Comparison of ENCODE assay signal across 8 cellular contexts in genomic region chr12:56359851-56360767, GRCh38. TPM values are rescaled to one million over a fixed set of nuclear protein-coding genes. Genes with fewer than 3 reads are reported as not detected.
DNase-seq lines count a peak whose midpoint lies in the region; ATAC-seq, FAIRE-seq and TF ChIP-seq lines count a peak whose summit lies in the region.

Gene STAT2, minus strand, starts transcription at chr12:56360107. Its CDS starts 3,536 bp downstream, at chr12:56356571.

- no peaks in the 10 kb centered on the region for H3K9me3 Mint-ChIP-seq in activated CD4-positive, alpha-beta T cell treated with anti-CD3 and anti-CD28 coated beads for 36 hours (ENCODE audit: low read depth)

- peaks cover 17% of the 10 kb centered on the region for H3K36me3 Mint-ChIP-seq in activated CD4-positive, alpha-beta T cell treated with anti-CD3 and anti-CD28 coated beads for 36 hours (ENCODE audit: low read depth)

- intact Hi-C loops in activated CD4-positive, alpha-beta T cell treated with anti-CD3 and anti-CD28 coated beads for 36 hours (cut with DNase I, micrococcal nuclease): loop anchor here (1.0 to 2.0 kb wide), 18 partner anchors 22 to 543 kb away; partner anchors contain the start of genes IL23A (in 2 of the 2), SPRYD4 (in 2 of the 2), TIMELESS (in 2 of the 2) and ANKRD52 (in 1 of the 2)
- intact Hi-C loops in kidney (cut with DNase I): no loop called here

- H3K9me3 ChIP-seq in kidney (ENCODE audit: control insufficient read depth in 1 of 2, low read length in 2 of 2): no peaks in the 10 kb centered on the region

- H3K27ac ChIP-seq in kidney (ENCODE audit: low read depth in 2 of 2, low read length in 2 of 2): peak within 1 kb of the TSS; percentile 81 to 93

- H3K4me3 Mint-ChIP-seq in activated CD4-positive, alpha-beta T cell treated with anti-CD3 and anti-CD28 coated beads for 36 hours: peak within 1 kb of the TSS; percentile 86

- H3K27ac Mint-ChIP-seq in activated CD4-positive, alpha-beta T cell treated with anti-CD3 and anti-CD28 coated beads for 36 hours: peak within 1 kb of the TSS; percentile 95

- H3K4me3 ChIP-seq in choroid plexus epithelial cell (ENCODE audit: low read depth, low read length) (peak within 1 kb of the TSS; percentile 99), kidney (ENCODE audit: low read length in 2 of 2) (peak within 1 kb of the TSS; percentile 86 to 97)

- peaks cover 12% of the 10 kb centered on the region in 2 donors for H3K36me3 ChIP-seq in kidney (ENCODE audit: control insufficient read depth in 1 of 2, insufficient read depth in 2 of 2, low read length in 2 of 2)

- peak; percentile 100 for DNase-seq in Ammon's horn (ENCODE audit: low spot score)
- DNase-seq in GM19238 (ENCODE audit: insufficient read length, low spot score): peak; percentile 88
- DNase-seq in NCI-H524 (lab: John Stamatoyannopoulos, UW): peak; percentile 97 to 99
- DNase-seq in activated CD4-positive, alpha-beta T cell treated with anti-CD3 and anti-CD28 coated beads for 36 hours: peak; percentile 99
- peak; percentile 100 for DNase-seq in choroid plexus epithelial cell (ENCODE audit: low read depth)
- DNase-seq in kidney: peak; percentile 100
- peak; percentile 99 for DNase-seq in stimulated activated CD4-positive, alpha-beta T cell treated with anti-CD3 and anti-CD28 coated beads, Interleukin-15, amount 100 ng/mL, for 24 hours

- TF ChIP-seq CTCF in choroid plexus epithelial cell (conservative IDR thresholded peaks at IDR 0.05; ENCODE audit: low read depth, low read length) (no peak), kidney (IDR thresholded peaks at IDR 0.05; ENCODE audit: borderline replicate concordance, extremely low read depth, insufficient read depth) (peak; percentile 7)

- CTCF ChIA-PET in activated CD4-positive, alpha-beta T cell treated with anti-CD3 and anti-CD28 coated beads for 36 hours (lab: Charles Lee): interaction anchor here (0.6 to 4.5 kb wide), 30 partner anchors 9 to 853 kb away, joined by 3 to 30 read pairs (median 3); partner anchors contain the start of genes CNPY2, IL23A, PAN2 and RNF41

- peak; percentile 95 for ATAC-seq in HG03442 (IDR thresholded peaks at IDR 0.05; ENCODE audit: unreplicated experiment)
- peak; percentile 97 for ATAC-seq in activated CD4-positive, alpha-beta T cell treated with anti-CD3 and anti-CD28 coated beads for 36 hours

- POLR2A ChIA-PET in activated CD4-positive, alpha-beta T cell treated with anti-CD3 and anti-CD28 coated beads for 36 hours (lab: Charles Lee): interaction anchor here (0.5 to 3.6 kb wide), 19 partner anchors 9 to 1796 kb away, joined by 3 to 27 read pairs (median 5); partner anchors contain the start of genes CNPY2, DNAJC14, IL23A and PA2G4

- peak; percentile 99 for FAIRE-seq in kidney (lab: Jason Lieb, UNC)

- peaks cover 23% of the 10 kb centered on the region for H3K4me1 Mint-ChIP-seq in activated CD4-positive, alpha-beta T cell treated with anti-CD3 and anti-CD28 coated beads for 36 hours

- H3K9ac ChIP-seq in kidney (ENCODE audit: low read length in 2 of 2): peak within 1 kb of the TSS; percentile 65 to 92

- H3K27me3 Mint-ChIP-seq in activated CD4-positive, alpha-beta T cell treated with anti-CD3 and anti-CD28 coated beads for 36 hours: no peaks in the 10 kb centered on the region

- peaks cover 0 to 4% of the 10 kb centered on the region in 2 donors for H3K4me1 ChIP-seq in kidney (ENCODE audit: control insufficient read depth in 1 of 2, insufficient read depth in 1 of 2, low read depth in 1 of 2, low read length in 2 of 2)

RNA-seq across cellular contexts. Expression of gene STAT2, which starts in this region (rescaled TPM):
- 100 to 1,000 TPM; 116 to 124 TPM for total RNA-seq in activated CD4-positive, alpha-beta T cell treated with anti-CD3 and anti-CD28 coated beads for 36 hours
- 120 TPM for total RNA-seq in kidney
- polyA plus RNA-seq in kidney (ENCODE audit: insufficient read depth, low read depth, low replicate concordance): 27.2 TPM

Comparison
In these comparisons a context has a peak if more than half of its experiments do, and no peak if none do; other contexts are left out.
1. Peak in every context shown above with its lines: DNase-seq, ATAC-seq, H3K4me3 ChIP-seq and H3K27ac ChIP-seq.